In the genomic region with DNA sequence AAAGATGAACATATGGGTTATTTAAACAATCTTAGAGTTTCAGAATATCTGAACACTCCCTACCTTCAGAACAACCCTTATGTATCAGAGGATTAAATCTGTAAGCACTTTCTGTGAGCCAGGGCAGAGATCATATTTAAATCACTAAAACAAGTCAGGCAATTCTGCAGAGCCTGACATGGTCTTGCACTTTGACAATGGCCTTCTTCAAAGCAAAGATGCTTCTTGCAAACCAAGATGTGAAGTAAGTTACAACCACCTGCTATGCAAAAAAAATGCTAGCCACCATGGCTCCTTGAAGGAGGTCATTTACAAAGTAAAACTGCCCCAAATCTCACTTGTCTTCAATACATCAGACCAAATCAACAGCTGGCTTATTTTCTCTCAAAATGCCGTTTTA, we compare ENCODE assay signal across 9 cellular contexts. TPM values are rescaled to one million over a fixed set of nuclear protein-coding genes. Genes with fewer than 3 reads are reported as not detected.
DNase-seq lines count a peak whose midpoint lies in the region; ATAC-seq and TF ChIP-seq lines count a peak whose summit lies in the region.
"Had no signal": no experiment of that assay in that cellular context is flagged by ENCODE, and none has a peak within 500 bp of the region (broad histone marks: within the 10 kb centered on the region; RNA-seq: fewer than 3 reads in every experiment).

No MANE protein-coding gene starts in this region.

- H4K20me1 ChIP-seq in DND-41 (ENCODE audit: insufficient read depth, low read length) (peaks cover 70% of the 10 kb centered on the region), Loucy (ENCODE audit: insufficient read depth, low read length, poor library complexity, severe bottlenecking) (peaks cover 78% of the 10 kb centered on the region)

- H3K79me1 ChIP-seq in trophoblast cell (ENCODE audit: low read length): peaks cover 7% of the 10 kb centered on the region

- no peak overlapping the region for H3K18ac ChIP-seq in trophoblast cell (ENCODE audit: low read length)

- no CpG with 5 or more reads among the region's 1 CpG for WGBS in trophoblast cell (ENCODE audit: extremely low coverage, insufficient coverage, insufficient read length)

- no peaks in the 10 kb centered on the region for H3K27me3 ChIP-seq in DND-41 (ENCODE audit: insufficient read depth, low read length, poor library complexity)
- H3K27me3 ChIP-seq in Loucy (ENCODE audit: insufficient read depth, low read length, poor library complexity, severe bottlenecking): peaks cover 7% of the 10 kb centered on the region
- no peaks in the 10 kb centered on the region for H3K27me3 ChIP-seq in dorsolateral prefrontal cortex
- no peaks in the 10 kb centered on the region for H3K27me3 ChIP-seq in trophoblast cell (ENCODE audit: insufficient read depth, low read length)
- no peaks in the 10 kb centered on the region for H3K27me3 ChIP-seq in lower lobe of right lung (ENCODE audit: low read depth)

- no peak overlapping the region for H2AK5ac ChIP-seq in trophoblast cell (ENCODE audit: low read length)

- DNase-seq in DND-41: no peak
- DNase-seq in dorsolateral prefrontal cortex: no peak
- DNase-seq in trophoblast cell: no peak
- no peak for DNase-seq in DMS53 treated with DMSO at 0.1 percent for 48 hours (lab: John Stamatoyannopoulos, UW; ENCODE audit: unreplicated experiment)
- no peak for DNase-seq in substantia nigra (lab: John Stamatoyannopoulos, UW)
- no peak for DNase-seq in NCI-H2196 treated with DMSO at 0.1 percent for 48 hours (lab: John Stamatoyannopoulos, UW; ENCODE audit: unreplicated experiment)
- no peak for DNase-seq in lower lobe of right lung

- no peak overlapping the region for H4K91ac ChIP-seq in trophoblast cell (ENCODE audit: low read depth, low read length)

- H3K9ac ChIP-seq in DND-41 (ENCODE audit: low read depth, low read length): peak overlapping the region; percentile 85; the same call in 1 of the 2 replicates
- H3K9ac ChIP-seq in Loucy (ENCODE audit: low read depth, low read length, poor library complexity, severe bottlenecking): peak overlapping the region; percentile 96
- no peak overlapping the region for H3K9ac ChIP-seq in trophoblast cell (ENCODE audit: low read length)

- peak overlapping the region; percentile 67 for H3K4ac ChIP-seq in trophoblast cell (ENCODE audit: low read depth, low read length)

- H2BK120ac ChIP-seq in trophoblast cell (ENCODE audit: insufficient read depth, low read length, poor library complexity): no peak overlapping the region

- H3K4me2 ChIP-seq in DND-41 (ENCODE audit: insufficient read depth, low read length) (peak overlapping the region; percentile 87), Loucy (ENCODE audit: low read depth, low read length, poor library complexity, severe bottlenecking) (peak overlapping the region; percentile 94), trophoblast cell (ENCODE audit: low read length) (no peak overlapping the region)

- intact Hi-C loops in dorsolateral prefrontal cortex (cut with DNase I): loop anchor here in 1 of 2 donors (10.0 kb wide), 1 partner anchor 275 kb away; the partner anchor contains the start of genes FAM216A and GPN3
- intact Hi-C loops in lower lobe of right lung (cut with DNase I): no loop called here

- no peak overlapping the region for H3K14ac ChIP-seq in trophoblast cell (ENCODE audit: low read length)

- H3K9me2 ChIP-seq in Loucy (replicated peaks; ENCODE audit: low read depth, low read length): no peaks in the 10 kb centered on the region

- H4K12ac ChIP-seq in trophoblast cell (ENCODE audit: low read depth, low read length): no peak overlapping the region

- peaks cover 48% of the 10 kb centered on the region for H3K36me3 ChIP-seq in DND-41 (ENCODE audit: insufficient read depth, low read length)
- peaks cover 11% of the 10 kb centered on the region for H3K36me3 ChIP-seq in Loucy (ENCODE audit: insufficient read depth, low read length)
- H3K36me3 ChIP-seq in trophoblast cell (ENCODE audit: control insufficient read depth in 1 of 2, insufficient read depth in 2 of 2, low read length in 2 of 2): peaks cover 7 to 8% of the 10 kb centered on the region in 2 experiments
- peaks cover 10% of the 10 kb centered on the region for H3K36me3 ChIP-seq in lower lobe of right lung

- H3K4me3 ChIP-seq in DND-41 (ENCODE audit: low read depth in 1 of 2, low read length in 2 of 2) (peak overlapping the region in 1 of 2 experiments; percentile 38; a peak in 1 of 4 replicates), Loucy (ENCODE audit: low read length, poor library complexity, severe bottlenecking) (peak overlapping the region; percentile 94), dorsolateral prefrontal cortex (peak overlapping the region in 48 of 59 donors; percentile 1 to 99 (median 96)), trophoblast cell (ENCODE audit: low read depth, low read length) (no peak overlapping the region), lower lobe of right lung (no peak overlapping the region)

- no peak overlapping the region for H2BK12ac ChIP-seq in trophoblast cell (ENCODE audit: low read length)

- H3K9me3 ChIP-seq in DND-41 (ENCODE audit: insufficient read depth, low read length, severe bottlenecking) (no peaks in the 10 kb centered on the region), Loucy (ENCODE audit: insufficient read depth, low read depth, low read length) (no peaks in the 10 kb centered on the region), trophoblast cell (ENCODE audit: insufficient read depth, low read depth, low read length) (no peaks in the 10 kb centered on the region), lower lobe of right lung (no peaks in the 10 kb centered on the region)

- peaks cover 89% of the 10 kb centered on the region for H3K79me2 ChIP-seq in DND-41 (ENCODE audit: insufficient read depth, low read length)
- peaks cover 92% of the 10 kb centered on the region for H3K79me2 ChIP-seq in Loucy (ENCODE audit: insufficient read depth, low read length)
- peaks cover 24% of the 10 kb centered on the region for H3K79me2 ChIP-seq in trophoblast cell (ENCODE audit: control insufficient read depth, insufficient read depth, low read length, poor library complexity)

- H4K8ac ChIP-seq in trophoblast cell (ENCODE audit: low read depth, low read length): no peak overlapping the region

- no peak overlapping the region for H3K27ac ChIP-seq in DND-41 (ENCODE audit: low read length)
- no peak overlapping the region for H3K27ac ChIP-seq in dorsolateral prefrontal cortex
- H3K27ac ChIP-seq in trophoblast cell (ENCODE audit: low read depth, low read length): no peak overlapping the region
- no peak overlapping the region for H3K27ac ChIP-seq in substantia nigra (ENCODE audit: low read depth, low read length, poor library complexity, severe bottlenecking)
- no peak overlapping the region for H3K27ac ChIP-seq in lower lobe of right lung

- H3K23ac ChIP-seq in trophoblast cell (ENCODE audit: low read length): no peak overlapping the region

- TF ChIP-seq CTCF in DND-41 (IDR thresholded peaks at IDR 0.05; ENCODE audit: borderline replicate concordance, extremely low read depth, low read length, poor library complexity, severe bottlenecking) (no peak), Loucy (conservative IDR thresholded peaks at IDR 0.05; ENCODE audit: low read length) (no peak), dorsolateral prefrontal cortex (IDR thresholded peaks at IDR 0.05 in 54 of 56, conservative IDR thresholded peaks at IDR 0.05 in 2 of 56; ENCODE audit: low read depth in 1 of 56, partially characterized antibody in 56 of 56) (no peak), lower lobe of right lung (IDR thresholded peaks at IDR 0.05) (no peak)

- H2AFZ ChIP-seq in DND-41 (ENCODE audit: low read depth, low read length): no peak overlapping the region
- no peak overlapping the region for H2AFZ ChIP-seq in Loucy (ENCODE audit: low read length)
- no peak overlapping the region for H2AFZ ChIP-seq in trophoblast cell (ENCODE audit: insufficient read depth, low read length, poor library complexity)

- no peaks in the 10 kb centered on the region for H3F3A ChIP-seq in Loucy (ENCODE audit: low read depth)

- H3K4me1 ChIP-seq in DND-41 (ENCODE audit: insufficient read depth, low read length) (peaks cover 58% of the 10 kb centered on the region), Loucy (ENCODE audit: insufficient read depth, low read length, poor library complexity, severe bottlenecking) (peaks cover 64% of the 10 kb centered on the region), trophoblast cell (ENCODE audit: control insufficient read depth in 1 of 2, insufficient read depth in 2 of 2, low read length in 2 of 2) (peaks cover 4 to 7% of the 10 kb centered on the region in 2 experiments), lower lobe of right lung (peaks cover 65% of the 10 kb centered on the region)

- H2BK5ac ChIP-seq in trophoblast cell (ENCODE audit: low read depth, low read length, poor library complexity): no peak overlapping the region

- ATAC-seq in DND-41 (ENCODE audit: insufficient read depth, low read depth) (no peak), lower lobe of right lung (no peak)

RNA-seq across cellular contexts. Expression of gene PPP1CC, which starts 3.2 kb away (rescaled TPM):
- total RNA-seq in dorsolateral prefrontal cortex (100 to 1,000 TPM in 17 of 120 experiments, 10 to 100 TPM in 103; 59.0 to 118 (median 84.9) TPM), lower lobe of right lung (97.8 TPM)
- polyA plus RNA-seq in trophoblast cell (2013): 119 and 124 TPM in 2 replicates

RNA-seq across cellular contexts. Expression of gene HVCN1, which starts 50.6 kb away (rescaled TPM):
- total RNA-seq in dorsolateral prefrontal cortex: 10 to 100 TPM in 66 of 120 experiments, 1 to 10 TPM in 54; 3.9 to 31.3 (median 10.4) TPM
- polyA plus RNA-seq in trophoblast cell (2013): 0.99 and 1.2 TPM in 2 replicates
- 29.2 TPM for total RNA-seq in lower lobe of right lung
- total RNA-seq: HT-29 had no signal

Comparison
In these comparisons a context has a peak if more than half of its experiments do, and no peak if none do; other contexts are left out.
1. H3K4me3 ChIP-seq: peak in Loucy (single experiment) and dorsolateral prefrontal cortex (48 of 59); none in trophoblast cell (single experiment) and lower lobe of right lung (single experiment).